8 cellular contexts compared by ENCODE assay signal in the genomic region with DNA sequence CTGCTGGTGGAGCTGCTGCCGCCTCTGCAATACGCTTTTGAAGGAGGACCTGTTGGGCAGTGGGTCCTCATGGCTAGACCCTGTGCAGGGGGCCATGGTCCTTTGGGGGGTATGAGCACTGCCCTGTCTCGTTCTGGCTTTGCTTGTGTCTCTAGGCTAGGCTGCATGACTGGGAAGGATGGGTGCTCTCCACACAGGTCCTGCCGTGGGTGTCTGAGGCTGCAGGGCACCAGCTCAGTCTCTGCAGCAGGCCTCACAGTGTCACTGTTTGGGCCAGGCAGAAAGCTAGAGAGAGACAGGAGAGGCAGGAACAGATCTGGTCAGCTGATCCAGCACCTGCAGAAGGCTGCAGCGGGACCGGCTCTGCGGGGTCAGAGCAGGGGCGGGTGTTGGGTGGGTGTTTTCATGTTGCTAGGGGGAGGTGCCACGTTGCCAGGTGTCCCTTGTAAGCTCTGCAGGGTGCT.
DNase-seq lines count a peak whose midpoint lies in the region; ATAC-seq and TF ChIP-seq lines count a peak whose summit lies in the region.

No MANE protein-coding gene starts in this region.

- H3K36me3 ChIP-seq in HEK293 (ENCODE audit: control insufficient read depth in 2 of 2, insufficient read depth in 1 of 2, low read length in 2 of 2), result no peaks in the 10 kb centered on the region

- peak overlapping the region; percentile 92 to 99 for H3K27ac Mint-ChIP-seq in T-cell

- DNase-seq in COLO668 (lab: John Stamatoyannopoulos, UW; ENCODE audit: unreplicated experiment), result peak; percentile 67
- peak in 15 of 34 experiments; percentile 5 to 37 (median 20) for DNase-seq in T-cell
- peak; percentile 62 for DNase-seq in mesenteric fat pad (ENCODE audit: low spot score)
- no peak for DNase-seq in stimulated activated CD4-positive, alpha-beta T cell treated with anti-CD3 and anti-CD28 coated beads, Interleukin-2, amount 100 ng/mL, for 48 hours
- no peak for DNase-seq in NCI-H2081 treated with DMSO at 0.1 percent for 48 hours (lab: John Stamatoyannopoulos, UW)

- H3K27ac ChIP-seq in HEK293 (ENCODE audit: extremely low read depth, low read depth, low read length), result no peak overlapping the region

- POLR2A ChIA-PET in HEK293 (lab: Yijun Ruan, JAX), result no interaction called here
- POLR2A ChIA-PET in T-cell (lab: Charles Lee), result no interaction called here

- peak overlapping the region; percentile 10 to 83 (median 11) for H3K4me3 Mint-ChIP-seq in T-cell

- H3K36me3 Mint-ChIP-seq in T-cell, result peaks cover 11% of the 10 kb centered on the region

- peak in 3 of 4 experiments; percentile 30 to 63 (median 34) for ATAC-seq in T-cell (replicated peaks in 1 of 4)
- no peak for ATAC-seq in HG03108 (IDR thresholded peaks at IDR 0.05; ENCODE audit: unreplicated experiment)
- no peak for ATAC-seq in HG02588 (IDR thresholded peaks at IDR 0.05; ENCODE audit: unreplicated experiment)

- H3K9me3 ChIP-seq in HEK293 (ENCODE audit: control insufficient read depth, insufficient read depth, low read depth, low read length), result no peaks in the 10 kb centered on the region

- no peaks in the 10 kb centered on the region for H3K27me3 Mint-ChIP-seq in T-cell

- CTCF ChIA-PET in HEK293 (lab: Yijun Ruan, JAX), result interaction anchor here (0.7 kb wide), 1 partner anchor 485 kb away, joined by 3 read pairs; no protein-coding TSS in a partner anchor
- CTCF ChIA-PET in T-cell (lab: Charles Lee), result interaction anchor here (0.6 to 2.0 kb wide), 2 partner anchors 8 to 20 kb away, joined by 3 to 5 read pairs; no protein-coding TSS in a partner anchor

- H3K4me3 ChIP-seq in HEK293 (ENCODE audit: low read depth, low read length), result no peak overlapping the region

- peaks cover 42 to 54% (median 48%) of the 10 kb centered on the region in 3 donors for H3K4me1 Mint-ChIP-seq in T-cell

- H3K4me1 ChIP-seq in HEK293 (ENCODE audit: control insufficient read depth, insufficient read depth, low read length), result peaks cover 6% of the 10 kb centered on the region

- H3K9me3 Mint-ChIP-seq in T-cell, result no peaks in the 10 kb centered on the region

- TF ChIP-seq CTCF in HEK293 (tag by site-specific recombination; IDR thresholded peaks at IDR 0.05), result no peak

TF ChIP-seq in HEK293, 187 proteins besides CTCF, POLR2A, EP300 and RAD21:
- TF ChIP-seq ZNF837 (tag by site-specific recombination; IDR thresholded peaks at IDR 0.05) (no peak), ZNF600 (tag by site-specific recombination; IDR thresholded peaks at IDR 0.05) (peak; percentile 71; the same call in 1 of the 2 replicates), EGR2 (tag by site-specific recombination; IDR thresholded peaks at IDR 0.05; ENCODE audit: low read depth) (0 out of 2 replicates have a peak, but pooled peaks have one; percentile 8)
- TF ChIP-seq, protein P1, sequence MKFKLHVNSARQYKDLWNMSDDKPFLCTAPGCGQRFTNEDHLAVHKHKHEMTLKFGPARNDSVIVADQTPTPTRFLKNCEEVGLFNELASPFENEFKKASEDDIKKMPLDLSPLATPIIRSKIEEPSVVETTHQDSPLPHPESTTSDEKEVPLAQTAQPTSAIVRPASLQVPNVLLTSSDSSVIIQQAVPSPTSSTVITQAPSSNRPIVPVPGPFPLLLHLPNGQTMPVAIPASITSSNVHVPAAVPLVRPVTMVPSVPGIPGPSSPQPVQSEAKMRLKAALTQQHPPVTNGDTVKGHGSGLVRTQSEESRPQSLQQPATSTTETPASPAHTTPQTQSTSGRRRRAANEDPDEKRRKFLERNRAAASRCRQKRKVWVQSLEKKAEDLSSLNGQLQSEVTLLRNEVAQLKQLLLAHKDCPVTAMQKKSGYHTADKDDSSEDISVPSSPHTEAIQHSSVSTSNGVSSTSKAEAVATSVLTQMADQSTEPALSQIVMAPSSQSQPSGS (tag by site-specific recombination; IDR thresholded peaks at IDR 0.05; ENCODE audit: low read depth), result no peak

Comparison
In these comparisons a context has a peak if more than half of its experiments do, and no peak if none do; other contexts are left out.
1. DNase-seq: peak in COLO668 (single experiment) and mesenteric fat pad (single experiment); none in stimulated activated CD4-positive, alpha-beta T cell treated with anti-CD3 and anti-CD28 coated beads, Interleukin-2, amount 100 ng/mL, for 48 hours (0 of 2) and NCI-H2081 treated with DMSO at 0.1 percent for 48 hours (single experiment).
2. ATAC-seq: peak in T-cell (3 of 4); none in HG03108 (single experiment) and HG02588 (single experiment).